1 cellular context compared by ENCODE assay signal in the genomic region with DNA sequence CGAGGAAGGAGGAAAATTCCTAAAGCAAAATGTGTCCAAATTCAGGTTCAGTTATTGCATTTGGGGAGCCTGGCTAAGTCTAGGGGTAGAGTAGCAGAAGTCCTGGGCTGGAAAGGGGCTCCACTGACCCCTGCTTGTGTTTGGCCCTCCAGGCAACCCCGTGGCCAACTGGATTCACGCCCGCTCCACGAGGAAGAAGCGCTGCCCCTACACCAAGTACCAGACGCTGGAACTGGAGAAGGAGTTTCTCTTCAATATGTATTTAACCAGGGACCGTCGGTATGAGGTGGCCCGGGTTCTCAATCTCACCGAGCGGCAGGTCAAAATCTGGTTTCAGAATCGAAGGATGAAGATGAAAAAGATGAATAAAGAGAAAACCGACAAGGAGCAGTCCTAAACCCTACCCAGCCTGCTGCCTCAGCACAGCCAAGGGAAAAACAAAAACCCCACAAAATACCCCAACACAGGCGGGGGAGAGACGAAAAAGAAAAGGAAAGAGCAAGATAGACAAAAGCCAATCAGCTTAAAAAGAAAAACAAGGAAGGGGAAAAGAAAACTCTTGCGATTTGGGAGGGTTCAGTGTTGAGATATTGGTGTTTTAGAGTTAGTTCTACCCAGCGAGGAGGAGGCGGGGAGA.
TF ChIP-seq lines count a peak whose summit lies in the region.

No MANE protein-coding gene starts in this region.

TF ChIP-seq in K562, 482 proteins besides CTCF, POLR2A, EP300 and RAD21:
- TF ChIP-seq ZNF280B (CRISPR knock-in tag; IDR thresholded peaks at IDR 0.05) (no peak), ESRRB (CRISPR knock-in tag; IDR thresholded peaks at IDR 0.05; ENCODE audit: borderline replicate concordance) (no peak), ZNF444 (CRISPR knock-in tag; IDR thresholded peaks at IDR 0.05) (no peak), CBFA2T2 (conservative IDR thresholded peaks at IDR 0.05) (no peak), ZNF778 (CRISPR knock-in tag; IDR thresholded peaks at IDR 0.05) (no peak), ZFX (CRISPR knock-in tag; IDR thresholded peaks at IDR 0.05) (no peak), ILK (tag; IDR thresholded peaks at IDR 0.05; ENCODE audit: borderline replicate concordance, low read depth) (no peak), DMBX1 (CRISPR knock-in tag; IDR thresholded peaks at IDR 0.05; ENCODE audit: borderline replicate concordance) (no peak), MCM7 (IDR thresholded peaks at IDR 0.05) (no peak), TBL1XR1 (IDR thresholded peaks at IDR 0.05; ENCODE audit: low read length in 2 of 2) (no peak), ATF4 (CRISPR knock-in tag; IDR thresholded peaks at IDR 0.05) (no peak), ARHGAP35 (IDR thresholded peaks at IDR 0.05; ENCODE audit: partially characterized antibody) (no peak), COPS2 (conservative IDR thresholded peaks at IDR 0.05) (no peak), FIP1L1 (IDR thresholded peaks at IDR 0.05; ENCODE audit: low read depth, low read length, poor library complexity, severe bottlenecking) (no peak), PHF21A (IDR thresholded peaks at IDR 0.05; ENCODE audit: borderline replicate concordance, low read depth) (no peak), ZNF277 (CRISPR knock-in tag; IDR thresholded peaks at IDR 0.05; ENCODE audit: borderline replicate concordance) (no peak)
- TF ChIP-seq, protein P1, sequence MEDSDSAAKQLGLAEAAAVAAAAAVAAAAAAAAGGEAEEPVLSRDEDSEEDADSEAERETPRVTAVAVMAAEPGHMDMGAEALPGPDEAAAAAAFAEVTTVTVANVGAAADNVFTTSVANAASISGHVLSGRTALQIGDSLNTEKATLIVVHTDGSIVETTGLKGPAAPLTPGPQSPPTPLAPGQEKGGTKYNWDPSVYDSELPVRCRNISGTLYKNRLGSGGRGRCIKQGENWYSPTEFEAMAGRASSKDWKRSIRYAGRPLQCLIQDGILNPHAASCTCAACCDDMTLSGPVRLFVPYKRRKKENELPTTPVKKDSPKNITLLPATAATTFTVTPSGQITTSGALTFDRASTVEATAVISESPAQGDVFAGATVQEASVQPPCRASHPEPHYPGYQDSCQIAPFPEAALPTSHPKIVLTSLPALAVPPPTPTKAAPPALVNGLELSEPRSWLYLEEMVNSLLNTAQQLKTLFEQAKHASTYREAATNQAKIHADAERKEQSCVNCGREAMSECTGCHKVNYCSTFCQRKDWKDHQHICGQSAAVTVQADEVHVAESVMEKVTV (CRISPR knock-in tag; IDR thresholded peaks at IDR 0.05) = no peak
- TF ChIP-seq, protein P2, sequence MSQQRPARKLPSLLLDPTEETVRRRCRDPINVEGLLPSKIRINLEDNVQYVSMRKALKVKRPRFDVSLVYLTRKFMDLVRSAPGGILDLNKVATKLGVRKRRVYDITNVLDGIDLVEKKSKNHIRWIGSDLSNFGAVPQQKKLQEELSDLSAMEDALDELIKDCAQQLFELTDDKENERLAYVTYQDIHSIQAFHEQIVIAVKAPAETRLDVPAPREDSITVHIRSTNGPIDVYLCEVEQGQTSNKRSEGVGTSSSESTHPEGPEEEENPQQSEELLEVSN (IDR thresholded peaks at IDR 0.05; ENCODE audit: borderline replicate concordance in 1 of 2, extremely low read depth in 1 of 2, insufficient read depth in 1 of 2, insufficient read length in 1 of 2, low read depth in 1 of 2, low read length in 1 of 2, poor library complexity in 1 of 2, severe bottlenecking in 1 of 2) = no peak
